8 cellular contexts compared by ENCODE assay signal in the genomic region with DNA sequence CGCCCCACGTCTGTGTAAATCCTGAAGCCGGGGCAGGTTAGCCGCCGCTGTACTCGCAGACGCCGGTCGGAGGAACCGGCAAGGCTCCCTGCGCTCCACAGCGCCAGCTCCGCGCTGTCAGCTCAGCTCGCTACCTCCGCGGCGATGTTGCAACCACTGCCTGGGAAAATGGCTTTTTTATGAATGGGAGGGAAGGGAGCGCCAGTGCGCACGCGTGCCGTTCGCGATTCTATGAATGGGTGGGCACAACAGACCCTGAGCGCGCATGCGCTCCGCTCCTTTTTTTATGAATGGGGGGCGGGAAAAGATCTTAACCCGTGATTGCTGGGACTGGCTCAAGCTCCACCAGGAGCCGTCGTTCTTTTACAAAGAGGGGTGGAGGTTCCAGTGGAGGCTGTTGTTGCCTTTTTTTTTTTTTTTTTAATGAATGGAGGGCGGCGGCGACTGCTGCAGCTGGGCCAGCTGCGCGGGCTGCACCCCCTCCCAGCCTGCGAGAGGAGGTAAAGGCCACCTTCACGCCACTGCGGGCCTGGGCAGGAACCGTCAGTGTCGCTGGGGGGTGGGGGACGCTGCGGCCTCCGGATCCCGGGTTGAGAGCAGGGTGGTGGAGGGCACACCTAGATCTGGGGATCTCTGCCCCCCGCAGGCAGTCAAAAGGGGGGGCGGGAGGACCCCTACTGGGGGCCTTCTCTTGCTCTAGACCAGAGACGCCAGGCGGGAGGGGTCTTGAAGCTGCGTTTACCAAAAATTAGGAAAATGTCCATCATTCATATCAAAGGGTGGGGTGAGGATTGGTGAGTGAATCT. TPM values are rescaled to one million over a fixed set of nuclear protein-coding genes. Genes with fewer than 3 reads are reported as not detected.
DNase-seq lines count a peak whose midpoint lies in the region; ATAC-seq, FAIRE-seq and TF ChIP-seq lines count a peak whose summit lies in the region.

A gene with protein sequence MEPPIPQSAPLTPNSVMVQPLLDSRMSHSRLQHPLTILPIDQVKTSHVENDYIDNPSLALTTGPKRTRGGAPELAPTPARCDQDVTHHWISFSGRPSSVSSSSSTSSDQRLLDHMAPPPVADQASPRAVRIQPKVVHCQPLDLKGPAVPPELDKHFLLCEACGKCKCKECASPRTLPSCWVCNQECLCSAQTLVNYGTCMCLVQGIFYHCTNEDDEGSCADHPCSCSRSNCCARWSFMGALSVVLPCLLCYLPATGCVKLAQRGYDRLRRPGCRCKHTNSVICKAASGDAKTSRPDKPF (minus strand): TSS at position 151 of the 806 bp plus-strand sequence. CDS start 9,913 bp downstream, outside the sequence.

- peak within 1 kb of the TSS; percentile 63 for H3K4me2 ChIP-seq in Loucy (ENCODE audit: low read depth, low read length, poor library complexity, severe bottlenecking)
- H3K4me2 ChIP-seq in neural cell (ENCODE audit: low read length) = peak within 1 kb of the TSS; percentile 66

- H4K20me1 ChIP-seq in Loucy (ENCODE audit: insufficient read depth, low read length, poor library complexity, severe bottlenecking) (no peaks in the 10 kb centered on the region), neural cell (ENCODE audit: insufficient read depth) (no peaks in the 10 kb centered on the region)

- FAIRE-seq in H54 (lab: Jason Lieb, UNC) = peak; percentile 33

- H3K9me3 ChIP-seq in Loucy (ENCODE audit: insufficient read depth, low read depth, low read length) = no peaks in the 10 kb centered on the region
- no peaks in the 10 kb centered on the region for H3K9me3 ChIP-seq in neural cell (ENCODE audit: low read length)

- TF ChIP-seq CTCF in Loucy (conservative IDR thresholded peaks at IDR 0.05; ENCODE audit: low read length) (no peak), foreskin fibroblast (IDR thresholded peaks at IDR 0.05; ENCODE audit: low read depth, low read length) (no peak), neural cell (IDR thresholded peaks at IDR 0.05; ENCODE audit: poor library complexity, severe bottlenecking) (peak; percentile 52)

- H3K36me3 ChIP-seq in Loucy (ENCODE audit: insufficient read depth, low read length) (no peaks in the 10 kb centered on the region), neural cell (ENCODE audit: insufficient read depth, low read length) (no peaks in the 10 kb centered on the region)

- peak within 1 kb of the TSS; percentile 89 to 91 for H3K4me3 Mint-ChIP-seq in stimulated activated naive CD8-positive, alpha-beta T cell treated with anti-CD3 and anti-CD28 coated beads, Interleukin-15, amount 100 ng/mL, for 72 hours

- H3K27ac Mint-ChIP-seq in stimulated activated naive CD8-positive, alpha-beta T cell treated with anti-CD3 and anti-CD28 coated beads, Interleukin-15, amount 100 ng/mL, for 72 hours = peak within 1 kb of the TSS; percentile 63 to 89

- no peak within 1 kb of the TSS for H3K9ac ChIP-seq in Loucy (ENCODE audit: low read depth, low read length, poor library complexity, severe bottlenecking)
- H3K9ac ChIP-seq in neural cell (ENCODE audit: low read length) = peak within 1 kb of the TSS; percentile 56

- peaks cover 56% of the 10 kb centered on the region for H3K27me3 ChIP-seq in Loucy (ENCODE audit: insufficient read depth, low read length, poor library complexity, severe bottlenecking)
- peaks cover 73% of the 10 kb centered on the region for H3K27me3 ChIP-seq in neural cell (ENCODE audit: insufficient read depth, low read depth, low read length)

- H3K79me2 ChIP-seq in Loucy (ENCODE audit: insufficient read depth, low read length) (no peaks in the 10 kb centered on the region), neural cell (replicated peaks; ENCODE audit: insufficient read depth, low read length) (no peaks in the 10 kb centered on the region)

- H2AFZ ChIP-seq in Loucy (ENCODE audit: low read length) = no peak within 1 kb of the TSS
- H2AFZ ChIP-seq in neural cell (ENCODE audit: low read depth, low read length) = peak within 1 kb of the TSS; percentile 31

- no peaks in the 10 kb centered on the region for H3K9me3 Mint-ChIP-seq in stimulated activated naive CD8-positive, alpha-beta T cell treated with anti-CD3 and anti-CD28 coated beads, Interleukin-15, amount 100 ng/mL, for 72 hours

- H3K4me3 ChIP-seq in Loucy (ENCODE audit: low read length, poor library complexity, severe bottlenecking) (peak within 1 kb of the TSS; percentile 28), foreskin fibroblast (ENCODE audit: low read depth in 1 of 2, low read length in 2 of 2) (peak within 1 kb of the TSS; percentile 78 to 93), neural cell (ENCODE audit: low read length) (peak within 1 kb of the TSS; percentile 76)

- peak; percentile 99 for DNase-seq in ELR (ENCODE audit: low read depth)
- DNase-seq in H54 (ENCODE audit: insufficient read length, low spot score) = peak; percentile 75
- DNase-seq in SHP77 treated with DMSO at 0.1 percent for 48 hours (lab: John Stamatoyannopoulos, UW) = peak; percentile 88
- DNase-seq in activated gamma-delta T cell treated with Interleukin-2 at 50 U/mL for 16 hours = peak; percentile 76
- DNase-seq in foreskin fibroblast = peak; percentile 97 to 99
- DNase-seq in stimulated activated naive CD8-positive, alpha-beta T cell treated with anti-CD3 and anti-CD28 coated beads, Interleukin-15, amount 100 ng/mL, for 72 hours = peak; percentile 94 to 95

- H3K27ac ChIP-seq in neural cell (ENCODE audit: low read length) = peak within 1 kb of the TSS; percentile 45

- no peak for TF ChIP-seq EP300 in neural cell (conservative IDR thresholded peaks at IDR 0.05; ENCODE audit: poor library complexity, severe bottlenecking)

- ATAC-seq in stimulated activated naive CD8-positive, alpha-beta T cell treated with anti-CD3 and anti-CD28 coated beads, Interleukin-15, amount 100 ng/mL, for 72 hours = peak; percentile 85

- peaks cover 10% of the 10 kb centered on the region for H3K4me1 ChIP-seq in Loucy (ENCODE audit: insufficient read depth, low read length, poor library complexity, severe bottlenecking)

- TF ChIP-seq RAD21 in neural cell (conservative IDR thresholded peaks at IDR 0.05) = peak; percentile 51

- H3K4me1 Mint-ChIP-seq in stimulated activated naive CD8-positive, alpha-beta T cell treated with anti-CD3 and anti-CD28 coated beads, Interleukin-15, amount 100 ng/mL, for 72 hours = peaks cover 61% of the 10 kb centered on the region

- H3F3A ChIP-seq in Loucy (ENCODE audit: low read depth) (no peaks in the 10 kb centered on the region), neural cell (ENCODE audit: insufficient read depth, low read length, poor library complexity, severe bottlenecking) (peaks cover 3% of the 10 kb centered on the region)

- peaks cover 87% of the 10 kb centered on the region for H3K27me3 Mint-ChIP-seq in stimulated activated naive CD8-positive, alpha-beta T cell treated with anti-CD3 and anti-CD28 coated beads, Interleukin-15, amount 100 ng/mL, for 72 hours

- H3K9me2 ChIP-seq in Loucy (replicated peaks; ENCODE audit: low read depth, low read length) = no peaks in the 10 kb centered on the region
- no peaks in the 10 kb centered on the region for H3K9me2 ChIP-seq in neural cell (ENCODE audit: insufficient read depth, low read length)

- TF ChIP-seq POLR2A in H54 (IDR thresholded peaks at IDR 0.05; ENCODE audit: low read depth, low read length) = peak; percentile 99

TF ChIP-seq in neural cell, 6 proteins besides CTCF, POLR2A, EP300 and RAD21:
- peak; percentile 26 for TF ChIP-seq TAF1 (IDR thresholded peaks at IDR 0.05; ENCODE audit: low read depth)
- TF ChIP-seq, protein P1, sequence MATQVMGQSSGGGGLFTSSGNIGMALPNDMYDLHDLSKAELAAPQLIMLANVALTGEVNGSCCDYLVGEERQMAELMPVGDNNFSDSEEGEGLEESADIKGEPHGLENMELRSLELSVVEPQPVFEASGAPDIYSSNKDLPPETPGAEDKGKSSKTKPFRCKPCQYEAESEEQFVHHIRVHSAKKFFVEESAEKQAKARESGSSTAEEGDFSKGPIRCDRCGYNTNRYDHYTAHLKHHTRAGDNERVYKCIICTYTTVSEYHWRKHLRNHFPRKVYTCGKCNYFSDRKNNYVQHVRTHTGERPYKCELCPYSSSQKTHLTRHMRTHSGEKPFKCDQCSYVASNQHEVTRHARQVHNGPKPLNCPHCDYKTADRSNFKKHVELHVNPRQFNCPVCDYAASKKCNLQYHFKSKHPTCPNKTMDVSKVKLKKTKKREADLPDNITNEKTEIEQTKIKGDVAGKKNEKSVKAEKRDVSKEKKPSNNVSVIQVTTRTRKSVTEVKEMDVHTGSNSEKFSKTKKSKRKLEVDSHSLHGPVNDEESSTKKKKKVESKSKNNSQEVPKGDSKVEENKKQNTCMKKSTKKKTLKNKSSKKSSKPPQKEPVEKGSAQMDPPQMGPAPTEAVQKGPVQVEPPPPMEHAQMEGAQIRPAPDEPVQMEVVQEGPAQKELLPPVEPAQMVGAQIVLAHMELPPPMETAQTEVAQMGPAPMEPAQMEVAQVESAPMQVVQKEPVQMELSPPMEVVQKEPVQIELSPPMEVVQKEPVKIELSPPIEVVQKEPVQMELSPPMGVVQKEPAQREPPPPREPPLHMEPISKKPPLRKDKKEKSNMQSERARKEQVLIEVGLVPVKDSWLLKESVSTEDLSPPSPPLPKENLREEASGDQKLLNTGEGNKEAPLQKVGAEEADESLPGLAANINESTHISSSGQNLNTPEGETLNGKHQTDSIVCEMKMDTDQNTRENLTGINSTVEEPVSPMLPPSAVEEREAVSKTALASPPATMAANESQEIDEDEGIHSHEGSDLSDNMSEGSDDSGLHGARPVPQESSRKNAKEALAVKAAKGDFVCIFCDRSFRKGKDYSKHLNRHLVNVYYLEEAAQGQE (IDR thresholded peaks at IDR 0.05; ENCODE audit: borderline replicate concordance) = peak; percentile 57
- no peak for TF ChIP-seq EZH2 (IDR thresholded peaks at IDR 0.05; ENCODE audit: borderline replicate concordance, insufficient read depth, low read length, poor library complexity, severe bottlenecking)
- TF ChIP-seq SMC3 (conservative IDR thresholded peaks at IDR 0.05; ENCODE audit: poor library complexity) = no peak
- TF ChIP-seq MXI1 (conservative IDR thresholded peaks at IDR 0.05; ENCODE audit: poor library complexity, severe bottlenecking) = peak; percentile 57
- TF ChIP-seq POLR2AphosphoS5 (IDR thresholded peaks at IDR 0.05) = peak; percentile 82

RNA-seq across cellular contexts. Expression of the gene that starts here (rescaled TPM):
- polyA plus RNA-seq in neural cell = 0.12 and 0.47 TPM in 2 replicates
- 0.69 and 2.9 TPM in 2 replicates for polyA minus RNA-seq in neural cell

Comparison
In these comparisons a context has a peak if more than half of its experiments do, and no peak if none do; other contexts are left out.
1. Peak in every context shown above with its lines: DNase-seq, ATAC-seq, H3K4me3 ChIP-seq and H3K27ac ChIP-seq.
2. H3K4me3 ChIP-seq: peak in every context shown above with its lines; median percentile 86 in foreskin fibroblast; 76 in neural cell; 28 in Loucy.